In genomic region chr2:12818416-12819097, GRCh38 we compare ENCODE assay signal across 13 cellular contexts.
DNase-seq lines count a peak whose midpoint lies in the region; ATAC-seq and TF ChIP-seq lines count a peak whose summit lies in the region.
"Had no signal": no experiment of that assay in that cellular context is flagged by ENCODE, and none has a peak within 500 bp of the region (broad histone marks: within the 10 kb centered on the region; RNA-seq: fewer than 3 reads in every experiment).

No MANE protein-coding gene starts in this region.

- H3K4me3 Mint-ChIP-seq in osteocyte (ENCODE audit: unreplicated experiment) (no peak overlapping the region), immature natural killer cell (no peak overlapping the region)
- H3K4me3 Mint-ChIP-seq: activated CD4-positive, alpha-beta T cell treated with anti-CD3 and anti-CD28 coated beads, Interleukin-2, amount 10 ng/mL, durations not matched to agents 7 days and 5 days had no signal

- H3K9me3 ChIP-seq in heart left ventricle (no peaks in the 10 kb centered on the region), uterus (no peaks in the 10 kb centered on the region)

- TF ChIP-seq CTCF in heart left ventricle (IDR thresholded peaks at IDR 0.05) (no peak), osteocyte (IDR thresholded peaks at IDR 0.05) (no peak), uterus (IDR thresholded peaks at IDR 0.05) (no peak)

- DNase-seq in heart left ventricle (no peak), osteocyte (ENCODE audit: extremely low spot score, unreplicated experiment) (no peak), uterus (no peak), mesendoderm (no peak), immature natural killer cell (no peak), iPS-NIHi11 (ENCODE audit: low spot score) (no peak)
- DNase-seq: activated CD4-positive, alpha-beta T cell treated with anti-CD3 and anti-CD28 coated beads, Interleukin-2, amount 10 ng/mL, durations not matched to agents 7 days and 5 days; activated naive CD4-positive, alpha-beta T cell; cortex of kidney; DMS 273 treated with DMSO at 0.1 percent for 48 hours; NCI-H1417 treated with DMSO at 0.1 percent for 48 hours; NCI-H82 had no signal

- H3K18ac ChIP-seq in mesendoderm (ENCODE audit: low read length) = no peak overlapping the region

- peak overlapping the region; percentile 29 for H3K27ac ChIP-seq in angular gyrus (ENCODE audit: low read depth, low read length)
- H3K27ac ChIP-seq in heart left ventricle = peak overlapping the region; percentile 70 to 95 (median 89)
- peak overlapping the region; percentile 80 to 82 for H3K27ac ChIP-seq in uterus
- no peak overlapping the region for H3K27ac ChIP-seq in mesendoderm (ENCODE audit: low read depth, low read length)

- H3K4me3 ChIP-seq in heart left ventricle (no peak overlapping the region), uterus (no peak overlapping the region), mesendoderm (ENCODE audit: low read length) (no peak overlapping the region)

- H4K5ac ChIP-seq in mesendoderm (ENCODE audit: low read length) = no peak overlapping the region

- no peak overlapping the region for H4K8ac ChIP-seq in mesendoderm (ENCODE audit: low read depth, low read length)

- H3K36me3 ChIP-seq in heart left ventricle (no peaks in the 10 kb centered on the region), uterus (no peaks in the 10 kb centered on the region), mesendoderm (ENCODE audit: control insufficient read depth, insufficient read depth, low read length) (no peaks in the 10 kb centered on the region)

- H2BK5ac ChIP-seq in mesendoderm (ENCODE audit: low read length) = no peak overlapping the region

- H3K4me1 Mint-ChIP-seq in osteocyte (ENCODE audit: unreplicated experiment) = peaks cover 16% of the 10 kb centered on the region
- H3K4me1 Mint-ChIP-seq in immature natural killer cell = peaks cover 9% of the 10 kb centered on the region in 2 donors

- no peaks in the 10 kb centered on the region for H3K79me2 ChIP-seq in mesendoderm (ENCODE audit: control insufficient read depth, insufficient read depth, low read length)

- ATAC-seq in heart left ventricle = peak; percentile 29 to 71 (median 38)

- H3K4me2 ChIP-seq in mesendoderm (ENCODE audit: low read length) = no peak overlapping the region

- H3K27ac Mint-ChIP-seq in osteocyte (ENCODE audit: unreplicated experiment) (peak overlapping the region; percentile 92), immature natural killer cell (no peak overlapping the region)
- H3K27ac Mint-ChIP-seq: activated CD4-positive, alpha-beta T cell treated with anti-CD3 and anti-CD28 coated beads, Interleukin-2, amount 10 ng/mL, durations not matched to agents 7 days and 5 days had no signal

- H3K36me3 Mint-ChIP-seq in osteocyte (ENCODE audit: unreplicated experiment) (no peaks in the 10 kb centered on the region), immature natural killer cell (peaks cover 0 to 2% (median 0%) of the 10 kb centered on the region in 3 donors)

- peaks cover 4 to 55% (median 40%) of the 10 kb centered on the region in 12 donors for H3K4me1 ChIP-seq in heart left ventricle
- H3K4me1 ChIP-seq in uterus = peaks cover 0 to 5% of the 10 kb centered on the region in 2 donors
- no peaks in the 10 kb centered on the region for H3K4me1 ChIP-seq in mesendoderm (ENCODE audit: control insufficient read depth, low read depth, low read length)

- H3K9me3 Mint-ChIP-seq in osteocyte (ENCODE audit: unreplicated experiment) (peaks cover 7% of the 10 kb centered on the region), immature natural killer cell (no peaks in the 10 kb centered on the region)

- H3K23ac ChIP-seq in mesendoderm (ENCODE audit: low read length) = no peak overlapping the region

- no peaks in the 10 kb centered on the region for H3K27me3 Mint-ChIP-seq in osteocyte (ENCODE audit: unreplicated experiment)
- peaks cover 2% of the 10 kb centered on the region in 3 donors for H3K27me3 Mint-ChIP-seq in immature natural killer cell (ENCODE audit: low read depth in 3 of 3)

- TF ChIP-seq POLR2A in heart left ventricle (IDR thresholded peaks at IDR 0.05) (no peak), uterus (IDR thresholded peaks at IDR 0.05) (no peak)

- H3K27me3 ChIP-seq in heart left ventricle (no peaks in the 10 kb centered on the region), uterus (no peaks in the 10 kb centered on the region), mesendoderm (ENCODE audit: insufficient read depth, low read length, poor library complexity) (no peaks in the 10 kb centered on the region)

- intact Hi-C loops in heart left ventricle (cut with DNase I) = loop anchor here in 6 of 10 donors (2.0 to 10.0 kb wide), 6 partner anchors 94 to 186 kb away; partner anchors contain the start of gene TRIB2 (in 1 of the 6)
- intact Hi-C loops in uterus (cut with DNase I; ENCODE audit: low total_unique reads) = no loop called here

- H2BK15ac ChIP-seq in mesendoderm (replicated peaks; ENCODE audit: low read depth) = no peak overlapping the region

- no peak overlapping the region for H2AK5ac ChIP-seq in mesendoderm (ENCODE audit: low read length)

- H3K56ac ChIP-seq in mesendoderm (ENCODE audit: low read length) = no peak overlapping the region

- H3K4ac ChIP-seq in mesendoderm (ENCODE audit: low read depth, low read length) = no peak overlapping the region

- H3K79me1 ChIP-seq in mesendoderm (ENCODE audit: low read length) = no peaks in the 10 kb centered on the region

- H3K9ac ChIP-seq in mesendoderm (ENCODE audit: low read length) = no peak overlapping the region

- WGBS in heart left ventricle, 4 donors = 75 to 83% (median 79%) methylated on average over 11 of the region's 11 CpGs
- WGBS in mesendoderm (ENCODE audit: extremely low coverage, insufficient coverage, low lambda C conversion rate) = no CpG with 5 or more reads among the region's 11 CpGs

- no peak overlapping the region for H2BK120ac ChIP-seq in mesendoderm (ENCODE audit: low read depth, low read length)
